23 cellular contexts compared by ENCODE assay signal in the genomic region with DNA sequence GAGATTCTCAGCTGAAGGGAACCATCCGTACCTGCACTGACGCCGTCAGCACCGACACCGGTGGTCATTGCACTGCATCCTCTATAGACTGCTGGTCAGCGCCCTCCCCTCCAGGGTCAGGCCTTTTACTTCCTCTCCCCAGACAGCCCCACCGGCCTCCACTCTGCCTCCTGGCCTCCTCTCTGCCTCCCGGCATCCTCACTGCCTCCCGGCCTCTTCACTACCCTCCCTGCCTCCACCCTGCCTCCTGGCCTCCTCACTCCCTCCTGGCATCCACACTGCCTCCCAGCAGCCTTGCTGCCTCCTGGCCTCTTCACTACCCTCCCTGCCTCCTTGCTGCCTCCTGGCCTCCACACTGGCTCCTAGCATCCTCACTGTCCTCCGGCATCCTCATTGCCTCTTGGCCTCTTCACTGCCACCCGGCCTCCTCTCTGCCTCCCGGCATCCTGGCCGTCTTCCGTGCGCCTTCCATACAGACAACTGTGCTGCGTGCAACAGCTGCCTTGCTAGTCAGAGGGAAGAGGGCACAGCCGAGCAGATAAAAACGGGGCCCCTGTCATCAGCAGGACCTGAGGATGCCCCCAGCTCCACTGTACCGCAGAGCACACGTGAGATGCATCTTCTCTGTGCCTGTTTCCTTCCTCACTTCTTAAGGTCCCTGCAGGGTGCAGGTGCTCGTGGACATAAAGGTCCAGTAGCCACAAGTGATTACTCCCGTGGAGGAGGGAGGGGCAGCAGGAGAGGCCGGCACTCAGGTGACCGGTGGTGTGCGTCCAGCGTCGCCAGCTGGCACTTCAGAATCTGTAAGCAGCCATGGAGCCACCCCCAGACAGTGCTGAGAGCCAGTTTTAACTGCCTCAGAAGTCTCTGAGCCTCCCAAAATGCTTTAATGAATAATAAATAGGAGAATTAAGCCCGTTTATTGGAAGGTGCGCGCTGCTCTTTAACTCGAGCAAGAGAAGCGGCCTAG.
DNase-seq lines count a peak whose midpoint lies in the region; ATAC-seq, FAIRE-seq and TF ChIP-seq lines count a peak whose summit lies in the region.
"Had no signal": no experiment of that assay in that cellular context is flagged by ENCODE, and none has a peak within 500 bp of the region (broad histone marks: within the 10 kb centered on the region; RNA-seq: fewer than 3 reads in every experiment).

No MANE protein-coding gene starts in this region.

- H3K27me3 Mint-ChIP-seq in activated naive CD8-positive, alpha-beta T cell treated with anti-CD3 and anti-CD28 coated beads for 36 hours, result no peaks in the 10 kb centered on the region
- no peaks in the 10 kb centered on the region for H3K27me3 Mint-ChIP-seq in activated naive CD8-positive, alpha-beta T cell treated with anti-CD3 and anti-CD28 coated beads, Interleukin-2, amount 50 U/mL, for 24 hours
- no peaks in the 10 kb centered on the region for H3K27me3 Mint-ChIP-seq in astrocyte (ENCODE audit: low read depth, unreplicated experiment)
- H3K27me3 Mint-ChIP-seq in stimulated activated naive B cell treated with anti-CD40 and anti-IgM and Interleukin-4, amounts not matched to agents 10 μg/mL and 1 μg/mL and 100 μg/mL, for 72 hours, result no peaks in the 10 kb centered on the region
- H3K27me3 Mint-ChIP-seq: activated T-helper 17 cell treated with anti-CD3 and anti-CD28 coated beads, Interleukin-2, amount 50 U/mL, for 72 hours; natural killer cell treated with Interleukin-12 subunit alpha and Interleukin-12 subunit beta and Interleukin-15 and Interleukin-18, amount 100 ng/mL, for 72 hours; T-helper 17 cell had no signal

- H3K79me2 ChIP-seq in astrocyte (ENCODE audit: insufficient read depth, low read length), result peaks cover 78% of the 10 kb centered on the region

- H3K9me3 ChIP-seq in astrocyte (ENCODE audit: insufficient read depth, low read depth, low read length), result no peaks in the 10 kb centered on the region
- H3K9me3 ChIP-seq in A673 (ENCODE audit: low read depth, low read length, poor library complexity, severe bottlenecking), result no peaks in the 10 kb centered on the region
- H3K9me3 ChIP-seq: Peyer's patch, sigmoid colon, suprapubic skin had no signal

- DNase-seq in activated naive CD8-positive, alpha-beta T cell treated with anti-CD3 and anti-CD28 coated beads for 36 hours, result no peak
- no peak for DNase-seq in activated naive CD8-positive, alpha-beta T cell treated with anti-CD3 and anti-CD28 coated beads, Interleukin-2, amount 50 U/mL, for 24 hours
- DNase-seq in NCI-H1417 treated with DMSO at 0.1 percent for 48 hours (lab: John Stamatoyannopoulos, UW), result peak; percentile 23
- no peak for DNase-seq in astrocyte (ENCODE audit: low read depth)
- DNase-seq in stimulated activated naive B cell treated with anti-CD40 and anti-IgM and Interleukin-4, amounts not matched to agents 10 μg/mL and 1 μg/mL and 100 μg/mL, for 72 hours, result no peak
- no peak for DNase-seq in A673 (ENCODE audit: low spot score)
- DNase-seq: activated CD4-positive, alpha-beta T cell treated with anti-CD3 and anti-CD28 coated beads, Interleukin-2, amount 50 U/mL, for 1 hour; erythroblast; foreskin keratinocyte; left ventricle myocardium superior; NCI-H1048; NCI-H2171; Peyer's patch; sigmoid colon; T-helper 17 cell had no signal

- no peak for TF ChIP-seq POLR2A in GM18505 (IDR thresholded peaks at IDR 0.05; ENCODE audit: borderline replicate concordance, extremely low read depth, insufficient read depth, insufficient read length)

- no peak overlapping the region for H3K4me3 ChIP-seq in astrocyte (ENCODE audit: insufficient read depth, low read depth, low read length)
- H3K4me3 ChIP-seq in A673 (ENCODE audit: low read depth, low read length, poor library complexity, severe bottlenecking), result no peak overlapping the region
- H3K4me3 ChIP-seq: GM12878, Peyer's patch, sigmoid colon, suprapubic skin had no signal

- no peaks in the 10 kb centered on the region for H3K9me3 Mint-ChIP-seq in activated naive CD8-positive, alpha-beta T cell treated with anti-CD3 and anti-CD28 coated beads for 36 hours
- H3K9me3 Mint-ChIP-seq in activated naive CD8-positive, alpha-beta T cell treated with anti-CD3 and anti-CD28 coated beads, Interleukin-2, amount 50 U/mL, for 24 hours, result no peaks in the 10 kb centered on the region
- no peaks in the 10 kb centered on the region for H3K9me3 Mint-ChIP-seq in astrocyte (ENCODE audit: unreplicated experiment)
- H3K9me3 Mint-ChIP-seq in stimulated activated naive B cell treated with anti-CD40 and anti-IgM and Interleukin-4, amounts not matched to agents 10 μg/mL and 1 μg/mL and 100 μg/mL, for 72 hours, result peaks cover 4 to 11% of the 10 kb centered on the region in 2 donors
- H3K9me3 Mint-ChIP-seq: activated T-helper 17 cell treated with anti-CD3 and anti-CD28 coated beads, Interleukin-2, amount 50 U/mL, for 72 hours had no signal

- CTCF ChIA-PET in A673 (lab: Charles Lee), result no interaction called here

- POLR2A ChIA-PET in A673 (lab: Charles Lee; ENCODE audit: low non-redundant PET), result no interaction called here

- no peak overlapping the region for H2AFZ ChIP-seq in astrocyte (ENCODE audit: low read depth, low read length)
- H2AFZ ChIP-seq: parathyroid adenoma had no signal

- H3K27me3 ChIP-seq in astrocyte (ENCODE audit: insufficient read depth, low read length) (no peaks in the 10 kb centered on the region), A673 (replicated peaks; ENCODE audit: insufficient read depth, low read depth, low read length, poor library complexity) (no peaks in the 10 kb centered on the region)
- H3K27me3 ChIP-seq: foreskin keratinocyte, Peyer's patch, suprapubic skin had no signal

- no peaks in the 10 kb centered on the region for H3K36me3 Mint-ChIP-seq in activated naive CD8-positive, alpha-beta T cell treated with anti-CD3 and anti-CD28 coated beads for 36 hours
- no peaks in the 10 kb centered on the region for H3K36me3 Mint-ChIP-seq in activated naive CD8-positive, alpha-beta T cell treated with anti-CD3 and anti-CD28 coated beads, Interleukin-2, amount 50 U/mL, for 24 hours (ENCODE audit: low read depth)
- H3K36me3 Mint-ChIP-seq in astrocyte (ENCODE audit: low read depth, unreplicated experiment), result peaks cover 12% of the 10 kb centered on the region
- peaks cover 43 to 62% of the 10 kb centered on the region in 2 donors for H3K36me3 Mint-ChIP-seq in stimulated activated naive B cell treated with anti-CD40 and anti-IgM and Interleukin-4, amounts not matched to agents 10 μg/mL and 1 μg/mL and 100 μg/mL, for 72 hours
- H3K36me3 Mint-ChIP-seq: activated naive CD4-positive, alpha-beta T cell treated with anti-CD3 and anti-CD28 coated beads, Interleukin-2, amount 50 U/mL, for 72 hours; natural killer cell treated with Interleukin-12 subunit alpha and Interleukin-12 subunit beta and Interleukin-15 and Interleukin-18, amount 100 ng/mL, for 72 hours had no signal

- no peak overlapping the region for H3K9ac ChIP-seq in astrocyte (ENCODE audit: low read length)
- H3K9ac ChIP-seq: parathyroid adenoma had no signal

- H3K4me2 ChIP-seq in astrocyte (ENCODE audit: low read length), result no peak overlapping the region

- peaks cover 100% of the 10 kb centered on the region for H4K20me1 ChIP-seq in astrocyte (ENCODE audit: insufficient read depth, low read length)

- H3K4me1 Mint-ChIP-seq in activated naive CD8-positive, alpha-beta T cell treated with anti-CD3 and anti-CD28 coated beads for 36 hours, result no peaks in the 10 kb centered on the region
- no peaks in the 10 kb centered on the region for H3K4me1 Mint-ChIP-seq in activated naive CD8-positive, alpha-beta T cell treated with anti-CD3 and anti-CD28 coated beads, Interleukin-2, amount 50 U/mL, for 24 hours
- H3K4me1 Mint-ChIP-seq in astrocyte (ENCODE audit: low read depth, unreplicated experiment), result peaks cover 19% of the 10 kb centered on the region
- peaks cover 54 to 80% of the 10 kb centered on the region in 2 donors for H3K4me1 Mint-ChIP-seq in stimulated activated naive B cell treated with anti-CD40 and anti-IgM and Interleukin-4, amounts not matched to agents 10 μg/mL and 1 μg/mL and 100 μg/mL, for 72 hours

- intact Hi-C loops in A673 (cut with micrococcal nuclease; ENCODE audit: unreplicated experiment), result no loop called here

- no peak overlapping the region for H3K27ac ChIP-seq in astrocyte (ENCODE audit: low read depth, low read length)
- H3K27ac ChIP-seq in A673 (ENCODE audit: low read depth, low read length, poor library complexity, severe bottlenecking), result no peak overlapping the region
- H3K27ac ChIP-seq: foreskin keratinocyte, parathyroid adenoma, Peyer's patch, sigmoid colon, suprapubic skin had no signal

- H3K4me1 ChIP-seq in astrocyte (ENCODE audit: insufficient read depth, low read length), result peaks cover 22% of the 10 kb centered on the region
- no peaks in the 10 kb centered on the region for H3K4me1 ChIP-seq in A673 (ENCODE audit: insufficient read depth, low read length, poor library complexity, severe bottlenecking)
- H3K4me1 ChIP-seq: foreskin keratinocyte had no signal

- FAIRE-seq in astrocyte (lab: Jason Lieb, UNC), result no peak
- FAIRE-seq: GM12878 had no signal

- peak overlapping the region; percentile 16 for H3K27ac Mint-ChIP-seq in activated naive CD8-positive, alpha-beta T cell treated with anti-CD3 and anti-CD28 coated beads for 36 hours
- no peak overlapping the region for H3K27ac Mint-ChIP-seq in activated naive CD8-positive, alpha-beta T cell treated with anti-CD3 and anti-CD28 coated beads, Interleukin-2, amount 50 U/mL, for 24 hours
- peak overlapping the region; percentile 53 for H3K27ac Mint-ChIP-seq in astrocyte (ENCODE audit: unreplicated experiment)
- H3K27ac Mint-ChIP-seq in stimulated activated naive B cell treated with anti-CD40 and anti-IgM and Interleukin-4, amounts not matched to agents 10 μg/mL and 1 μg/mL and 100 μg/mL, for 72 hours, result peak overlapping the region; percentile 21
- H3K27ac Mint-ChIP-seq: activated naive CD4-positive, alpha-beta T cell treated with anti-CD3 and anti-CD28 coated beads, Interleukin-2, amount 50 U/mL, for 72 hours; activated T-helper 17 cell treated with anti-CD3 and anti-CD28 coated beads, Interleukin-2, amount 50 U/mL, for 72 hours; natural killer cell treated with Interleukin-12 subunit alpha and Interleukin-12 subunit beta and Interleukin-15 and Interleukin-18, amount 100 ng/mL, for 72 hours; T-helper 17 cell had no signal

- no TSS peak for BruUV-seq in A673 (replicated peaks; lab: Mats Ljungman, UMichigan)

- H3K36me3 ChIP-seq in astrocyte (ENCODE audit: insufficient read depth, low read length), result no peaks in the 10 kb centered on the region
- H3K36me3 ChIP-seq in A673 (ENCODE audit: insufficient read depth, low read length, poor library complexity, severe bottlenecking), result no peaks in the 10 kb centered on the region
- H3K36me3 ChIP-seq: Peyer's patch, sigmoid colon, suprapubic skin had no signal

- TF ChIP-seq CTCF in astrocyte (IDR thresholded peaks at IDR 0.05; ENCODE audit: insufficient read depth, low read depth, low read length), result no peak
- no peak for TF ChIP-seq CTCF in A673 (conservative IDR thresholded peaks at IDR 0.05; ENCODE audit: low read depth, low read length)

- no peak for ATAC-seq in activated naive CD8-positive, alpha-beta T cell treated with anti-CD3 and anti-CD28 coated beads, Interleukin-2, amount 50 U/mL, for 24 hours
- no peak for ATAC-seq in stimulated activated naive B cell treated with anti-CD40 and anti-IgM and Interleukin-4, amounts not matched to agents 10 μg/mL and 1 μg/mL and 100 μg/mL, for 72 hours (replicated peaks)
- ATAC-seq in GM21619 (IDR thresholded peaks at IDR 0.05; ENCODE audit: unreplicated experiment) (no peak), GM18505 (IDR thresholded peaks at IDR 0.05; ENCODE audit: unreplicated experiment) (no peak)
- ATAC-seq: activated naive CD4-positive, alpha-beta T cell treated with anti-CD3 and anti-CD28 coated beads, Interleukin-2, amount 50 U/mL, for 72 hours; activated T-helper 17 cell treated with anti-CD3 and anti-CD28 coated beads, Interleukin-2, amount 50 U/mL, for 72 hours; foreskin keratinocyte; GM12878; left ventricle myocardium superior; T-helper 17 cell had no signal

- no peak overlapping the region for H3K4me3 Mint-ChIP-seq in activated naive CD8-positive, alpha-beta T cell treated with anti-CD3 and anti-CD28 coated beads for 36 hours
- no peak overlapping the region for H3K4me3 Mint-ChIP-seq in activated naive CD8-positive, alpha-beta T cell treated with anti-CD3 and anti-CD28 coated beads, Interleukin-2, amount 50 U/mL, for 24 hours
- no peak overlapping the region for H3K4me3 Mint-ChIP-seq in astrocyte (ENCODE audit: unreplicated experiment)
- H3K4me3 Mint-ChIP-seq in stimulated activated naive B cell treated with anti-CD40 and anti-IgM and Interleukin-4, amounts not matched to agents 10 μg/mL and 1 μg/mL and 100 μg/mL, for 72 hours, result peak overlapping the region in 1 of 2 donors; percentile 4
- H3K4me3 Mint-ChIP-seq: activated T-helper 17 cell treated with anti-CD3 and anti-CD28 coated beads, Interleukin-2, amount 50 U/mL, for 72 hours; natural killer cell treated with Interleukin-12 subunit alpha and Interleukin-12 subunit beta and Interleukin-15 and Interleukin-18, amount 100 ng/mL, for 72 hours; T-helper 17 cell had no signal
